Comparison of ENCODE assay signal across 28 cellular contexts in the genomic region with DNA sequence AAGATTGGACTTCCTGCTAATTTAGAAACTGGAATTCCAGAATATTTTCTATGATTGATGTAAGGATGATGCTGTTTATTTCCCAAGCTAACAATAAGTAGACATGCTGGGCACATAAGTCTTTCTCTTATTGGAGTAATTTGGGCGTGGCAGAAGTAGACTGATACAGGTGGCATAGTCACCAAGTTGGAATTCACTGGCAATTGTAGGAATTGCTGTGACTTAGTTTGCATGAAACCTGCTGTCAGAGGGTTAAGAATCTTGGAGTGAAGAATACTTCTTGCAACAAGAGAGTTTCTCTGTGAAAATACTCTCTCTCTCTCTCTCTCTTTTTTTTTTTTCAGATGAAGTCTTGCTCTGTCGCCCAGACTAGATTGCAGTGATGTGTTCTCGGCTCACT.
"Had no signal": no experiment of that assay in that cellular context is flagged by ENCODE, and none has a peak within 500 bp of the region (broad histone marks: within the 10 kb centered on the region; RNA-seq: fewer than 3 reads in every experiment).

No MANE protein-coding gene starts in this region.

- DNase-seq: activated CD4-positive, alpha-beta memory T cell treated with anti-CD3 and anti-CD28 coated beads, Interleukin-2, amount 10 ng/mL, durations not matched to agents 7 days and 5 days; activated CD4-positive, alpha-beta T cell treated with anti-CD3 and anti-CD28 coated beads for 36 hours; activated CD4-positive, alpha-beta T cell treated with anti-CD3 and anti-CD28 coated beads, Interleukin-2, amount 10 ng/mL, durations not matched to agents 24 days and 14 days; activated CD4-positive, alpha-beta T cell treated with anti-CD3 and anti-CD28 coated beads, Interleukin-2, amount 50 U/mL, for 4 hours; activated CD4-positive, CD25-positive, alpha-beta regulatory T cell; activated CD4-positive, CD25-positive, alpha-beta regulatory T cell treated with anti-CD3 and anti-CD28 coated beads, Interleukin-2, amount 50 U/mL, for 72 hours; activated CD8-positive, alpha-beta memory T cell treated with anti-CD3 and anti-CD28 coated beads, Interleukin-2, amount 50 U/mL, for 48 hours; activated gamma-delta T cell; activated naive CD4-positive, alpha-beta T cell; activated naive CD4-positive, alpha-beta T cell treated with anti-CD3 and anti-CD28 coated beads, Interleukin-2, amount 10 ng/mL, durations not matched to agents 7 days and 5 days; activated naive CD8-positive, alpha-beta T cell treated with anti-CD3 and anti-CD28 coated beads, Interleukin-2, amount 10 ng/mL, durations not matched to agents 7 days and 5 days; activated T-cell treated with anti-CD3 and anti-CD28 coated beads for 4 hours; activated T-cell treated with anti-CD3 and anti-CD28 coated beads, Interleukin-2, amount 50 U/mL, for 24 hours; activated T-cell treated with anti-CD3 and anti-CD28 coated beads, Interleukin-2, amount 50 U/mL, for 72 hours; dorsolateral prefrontal cortex; effector memory CD4-positive, alpha-beta T cell; endodermal cell; esophagus squamous epithelium; foreskin melanocyte; T-helper 1 cell; T-helper 17 cell; T1000; WERI-Rb-1 had no signal

- H3K27ac ChIP-seq: ascending aorta, breast epithelium, coronary artery, dorsolateral prefrontal cortex, esophagus squamous epithelium, gastroesophageal sphincter, WERI-Rb-1 had no signal

- H3K4me3 ChIP-seq: ascending aorta, breast epithelium, coronary artery, dorsolateral prefrontal cortex, esophagus squamous epithelium, gastroesophageal sphincter had no signal

- H3K36me3 ChIP-seq: ascending aorta, breast epithelium, esophagus squamous epithelium, gastroesophageal sphincter, WERI-Rb-1 had no signal

- H3K27me3 ChIP-seq: ascending aorta, breast epithelium, dorsolateral prefrontal cortex, esophagus squamous epithelium, gastroesophageal sphincter had no signal

- H3K9me3 ChIP-seq: ascending aorta, breast epithelium, esophagus squamous epithelium, gastroesophageal sphincter had no signal

- ATAC-seq: activated CD4-positive, alpha-beta T cell treated with anti-CD3 and anti-CD28 coated beads for 36 hours; activated naive CD4-positive, alpha-beta T cell treated with anti-CD3 and anti-CD28 coated beads, Interleukin-2, amount 50 U/mL, for 72 hours; activated T-cell treated with anti-CD3 and anti-CD28 coated beads, Interleukin-2, amount 50 U/mL, for 72 hours; gastroesophageal sphincter; T-helper 17 cell had no signal

- H3K4me1 ChIP-seq: ascending aorta, breast epithelium, esophagus squamous epithelium, gastroesophageal sphincter had no signal
